22 cellular contexts compared by ENCODE assay signal in genomic region chr5:10329421-10329807, GRCh38. TPM values are rescaled to one million over a fixed set of nuclear protein-coding genes. Genes with fewer than 3 reads are reported as not detected.
DNase-seq lines count a peak whose midpoint lies in the region; ATAC-seq and TF ChIP-seq lines count a peak whose summit lies in the region.
"Had no signal": no experiment of that assay in that cellular context is flagged by ENCODE, and none has a peak within 500 bp of the region (broad histone marks: within the 10 kb centered on the region; RNA-seq: fewer than 3 reads in every experiment).

No MANE protein-coding gene starts in this region.

- no peaks in the 10 kb centered on the region for H3K36me3 ChIP-seq in left ventricle myocardium inferior
- no peaks in the 10 kb centered on the region for H3K36me3 ChIP-seq in fibroblast of lung (ENCODE audit: control insufficient read depth, insufficient read depth, low read length)
- no peaks in the 10 kb centered on the region for H3K36me3 ChIP-seq in psoas muscle (ENCODE audit: insufficient read depth in 1 of 2, low read depth in 1 of 2)
- H3K36me3 ChIP-seq: BLaER1, ovary had no signal

- WGBS in psoas muscle, 3 donors: 48 to 65% (median 51%) methylated on average over 3 of the region's 3 CpGs

- no peak for TF ChIP-seq CTCF in left ventricle myocardium inferior (IDR thresholded peaks at IDR 0.05; ENCODE audit: borderline replicate concordance)
- no peak for TF ChIP-seq CTCF in fibroblast of lung (conservative IDR thresholded peaks at IDR 0.05 in 1 of 2, IDR thresholded peaks at IDR 0.05 in 1 of 2; ENCODE audit: low read depth in 1 of 2, low read length in 2 of 2)
- TF ChIP-seq CTCF in psoas muscle (IDR thresholded peaks at IDR 0.05): no peak

- H3K4me3 ChIP-seq in left ventricle myocardium inferior (no peak overlapping the region), fibroblast of lung (replicated peaks in 1 of 4; ENCODE audit: control extremely low read depth in 1 of 4, insufficient read depth in 1 of 4, low read depth in 3 of 4, low read length in 4 of 4) (no peak overlapping the region), psoas muscle (no peak overlapping the region)
- H3K4me3 ChIP-seq: A549, BLaER1, ovary had no signal

- H3K9me3 ChIP-seq in left ventricle myocardium inferior (replicated peaks) (no peaks in the 10 kb centered on the region), fibroblast of lung (ENCODE audit: control insufficient read depth, insufficient read depth, low read depth, low read length) (no peaks in the 10 kb centered on the region), psoas muscle (no peaks in the 10 kb centered on the region)
- H3K9me3 ChIP-seq: A549, ovary had no signal

- no peaks in the 10 kb centered on the region for H4K20me1 ChIP-seq in fibroblast of lung (ENCODE audit: control insufficient read depth, extremely low read depth, insufficient read depth, low read length)
- H4K20me1 ChIP-seq: BLaER1 had no signal

- H3K79me2 ChIP-seq in fibroblast of lung (ENCODE audit: control insufficient read depth, insufficient read depth, low read length): no peaks in the 10 kb centered on the region

- H3K4me1 ChIP-seq in left ventricle myocardium inferior (peaks cover 62% of the 10 kb centered on the region), fibroblast of lung (ENCODE audit: control insufficient read depth, extremely low read depth, insufficient read depth, low read length) (peaks cover 29% of the 10 kb centered on the region), psoas muscle (peaks cover 47% of the 10 kb centered on the region)
- H3K4me1 ChIP-seq: BLaER1 had no signal

- intact Hi-C loops in left ventricle myocardium inferior (cut with micrococcal nuclease): no loop called here
- intact Hi-C loops in cardiac septum (cut with DNase I): no loop called here
- intact Hi-C loops in psoas muscle (cut with DNase I): no loop called here

- H3K9ac ChIP-seq in fibroblast of lung (ENCODE audit: insufficient read depth, low read length): no peak overlapping the region
- H3K9ac ChIP-seq: BLaER1 had no signal

- peak overlapping the region; percentile 60 for H3K4me2 ChIP-seq in fibroblast of lung (ENCODE audit: extremely low read depth, insufficient read depth, low read length)
- H3K4me2 ChIP-seq: A549, BLaER1 had no signal

- DNase-seq in left ventricle myocardium inferior: no peak
- no peak for DNase-seq in cardiac septum (ENCODE audit: low spot score)
- no peak for DNase-seq in fibroblast of lung (ENCODE audit: low read depth in 2 of 2)
- DNase-seq in psoas muscle: no peak
- peak; percentile 27 for DNase-seq in ureter (ENCODE audit: low spot score)
- DNase-seq in stimulated activated naive CD8-positive, alpha-beta T cell treated with anti-CD3 and anti-CD28 coated beads, Interleukin-15, Interleukin-2, amounts not matched to agents 100 U/mL and 50 U/mL, for 24 hours: no peak
- DNase-seq in cortex of kidney (lab: John Stamatoyannopoulos, UW): no peak
- DNase-seq in NCI-H1436 treated with DMSO at 0.1 percent for 48 hours (lab: John Stamatoyannopoulos, UW): no peak
- DNase-seq: activated CD8-positive, alpha-beta T cell treated with anti-CD3 and anti-CD28 coated beads, Interleukin-2, amount 10 ng/mL, durations not matched to agents 7 days and 5 days; activated naive CD4-positive, alpha-beta T cell treated with anti-CD3 and anti-CD28 coated beads, Interleukin-2, amount 10 ng/mL, durations not matched to agents 7 days and 5 days; activated T-cell treated with anti-CD3 and anti-CD28 coated beads, Interleukin-2, amount 50 U/mL, for 24 hours; cerebellar nuclear complex; immature natural killer cell; naive B cell; NCI-H1105 treated with DMSO at 0.1 percent for 48 hours; NCI-H510A; SW 1271 had no signal

- H2AFZ ChIP-seq in fibroblast of lung (ENCODE audit: low read length): no peak overlapping the region

- ATAC-seq in psoas muscle: no peak
- ATAC-seq in stimulated activated naive CD8-positive, alpha-beta T cell treated with anti-CD3 and anti-CD28 coated beads, Interleukin-15, Interleukin-2, amounts not matched to agents 100 U/mL and 50 U/mL, for 24 hours: no peak
- ATAC-seq: A549; activated CD4-positive, CD25-positive, alpha-beta regulatory T cell treated with anti-CD3 and anti-CD28 coated beads, Interleukin-2, amount 50 U/mL, for 24 hours; activated CD8-positive, alpha-beta T cell treated with anti-CD3 and anti-CD28 coated beads, Interleukin-2, amount 10 ng/mL, durations not matched to agents 7 days and 5 days; stimulated activated effector memory CD8-positive, alpha-beta T cell treated with anti-CD3 and anti-CD28 coated beads, Interleukin-12 subunit alpha, Interleukin-12 subunit beta, amount 100 ng/mL, for 72 hours had no signal

- H3K27me3 ChIP-seq in left ventricle myocardium inferior (ENCODE audit: low read depth) (peaks cover 10% of the 10 kb centered on the region), fibroblast of lung (ENCODE audit: control insufficient read depth, insufficient read depth, low read length) (no peaks in the 10 kb centered on the region), psoas muscle (ENCODE audit: insufficient read depth in 3 of 3, low read length in 2 of 3) (no peaks in the 10 kb centered on the region)
- H3K27me3 ChIP-seq: ovary had no signal

- H3K27ac ChIP-seq in left ventricle myocardium inferior (replicated peaks) (peak overlapping the region; percentile 82), fibroblast of lung (ENCODE audit: insufficient read depth, low read length) (no peak overlapping the region), psoas muscle (peak overlapping the region; percentile 66)
- H3K27ac ChIP-seq: A549, BLaER1 had no signal

RNA-seq across cellular contexts. Expression of gene CMBL, which starts 21.7 kb away (rescaled TPM):
- total RNA-seq in left ventricle myocardium inferior (50.4 TPM), cardiac septum (31.2 TPM), fibroblast of lung (14.4 and 20.8 TPM in 2 replicates), psoas muscle (100 to 1,000 TPM in 1 of 4 donors, 10 to 100 TPM in 3; 30.1 to 243 (median 61.1) TPM), ureter (20.7 TPM)
- polyA plus RNA-seq in fibroblast of lung (18.6 and 23.3 TPM in 2 replicates), psoas muscle (10 to 100 TPM in 2 of 3 donors, 1 to 10 TPM in 1; 9.4 to 99.4 (median 54.4) TPM)
- polyA plus RNA-seq in fibroblast of lung (2012): 17.6 and 24.9 TPM in 2 replicates
- polyA minus RNA-seq in fibroblast of lung (ENCODE audit: low replicate concordance): 8.6 and 50.9 TPM in 2 replicates

RNA-seq across cellular contexts. Expression of gene MARCHF6, which starts 24.1 kb away (rescaled TPM):
- total RNA-seq in left ventricle myocardium inferior (162 TPM), cardiac septum (142 TPM), fibroblast of lung (48.0 and 67.9 TPM in 2 replicates), psoas muscle (100 to 1,000 TPM; 160 to 250 (median 193) TPM), ureter (151 TPM)
- polyA plus RNA-seq in fibroblast of lung (97.6 and 142 TPM in 2 replicates), psoas muscle (10 to 100 TPM; 36.6 to 88.5 (median 72.0) TPM)
- 50.3 and 83.7 TPM in 2 replicates for polyA plus RNA-seq in fibroblast of lung (2012)
- polyA minus RNA-seq in fibroblast of lung (ENCODE audit: low replicate concordance): 159 and 220 TPM in 2 replicates
